9 cellular contexts compared by ENCODE assay signal in the genomic region with DNA sequence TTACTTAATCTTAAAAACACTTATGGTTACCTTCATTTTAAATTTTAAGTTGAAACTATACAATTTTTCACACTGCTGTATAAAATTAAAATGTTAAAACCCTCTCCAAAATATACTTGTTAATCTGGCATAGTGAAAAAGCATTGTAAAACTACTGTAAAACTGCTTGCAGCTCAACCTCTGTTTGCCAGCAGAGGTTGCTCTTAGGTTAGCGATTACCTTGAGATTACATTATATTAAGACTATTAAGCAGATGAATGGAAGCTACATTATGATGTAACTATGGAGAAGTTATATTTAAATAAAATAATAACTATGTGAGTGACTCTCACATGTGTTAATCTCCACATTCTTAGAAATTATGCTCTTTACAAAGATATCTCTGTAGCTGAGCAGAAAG.
A peak's percentile ranks its signal among the peaks of the same experiment; 100 is the strongest.
DNase-seq lines count a peak whose midpoint lies in the region; ATAC-seq and TF ChIP-seq lines count a peak whose summit lies in the region.
"Had no signal": no experiment of that assay in that cellular context is flagged by ENCODE, and none has a peak within 500 bp of the region (broad histone marks: within the 10 kb centered on the region; RNA-seq: fewer than 3 reads in every experiment).

No MANE protein-coding gene starts in this region.

- intact Hi-C loops in posterior vena cava (cut with DNase I), result no loop called here

- TF ChIP-seq EP300 in Ishikawa (IDR thresholded peaks at IDR 0.05; ENCODE audit: borderline replicate concordance), result no peak

- peak; percentile 16 for DNase-seq in DMS153 treated with DMSO at 0.1 percent for 48 hours (lab: John Stamatoyannopoulos, UW; ENCODE audit: unreplicated experiment)
- peak; percentile 56 for DNase-seq in amniotic epithelial cell (ENCODE audit: low read depth)
- DNase-seq in left lobe of liver (ENCODE audit: low spot score), result no peak
- no peak for DNase-seq in posterior vena cava (ENCODE audit: low spot score)
- no peak for DNase-seq in SW480 (ENCODE audit: low spot score)
- no peak for DNase-seq in activated T-cell treated with anti-CD3 and anti-CD28 coated beads, Interleukin-2, amount 50 U/mL, for 1 hour
- DNase-seq: adrenal gland; stimulated activated CD4-positive, alpha-beta T cell treated with anti-CD3 and anti-CD28 coated beads, Interleukin-4, amount 100 ng/mL, for 1 hour had no signal

- peak; percentile 66 for ATAC-seq in left lobe of liver

- TF ChIP-seq RAD21 in Ishikawa (IDR thresholded peaks at IDR 0.05; ENCODE audit: low read depth), result peak; percentile 50

TF ChIP-seq in Ishikawa, 13 proteins besides CTCF, POLR2A, EP300 and RAD21:
- TF ChIP-seq CREB1 (IDR thresholded peaks at IDR 0.05; ENCODE audit: low read depth) (no peak), EGR1 (IDR thresholded peaks at IDR 0.05) (no peak), TAF1 (IDR thresholded peaks at IDR 0.05; ENCODE audit: low read depth) (no peak), TEAD4 (IDR thresholded peaks at IDR 0.05) (no peak), TCF12 (IDR thresholded peaks at IDR 0.05; ENCODE audit: low read depth) (no peak), NFIC (IDR thresholded peaks at IDR 0.05) (no peak), CEBPB (IDR thresholded peaks at IDR 0.05) (no peak), YY1 (IDR thresholded peaks at IDR 0.05; ENCODE audit: low read depth) (no peak), ZBTB7A (IDR thresholded peaks at IDR 0.05; ENCODE audit: low read depth) (no peak), FOXM1 (IDR thresholded peaks at IDR 0.05; ENCODE audit: borderline replicate concordance, low read depth) (no peak)
- TF ChIP-seq, protein P1, sequence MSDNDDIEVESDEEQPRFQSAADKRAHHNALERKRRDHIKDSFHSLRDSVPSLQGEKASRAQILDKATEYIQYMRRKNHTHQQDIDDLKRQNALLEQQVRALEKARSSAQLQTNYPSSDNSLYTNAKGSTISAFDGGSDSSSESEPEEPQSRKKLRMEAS (IDR thresholded peaks at IDR 0.05), result no peak
- TF ChIP-seq, protein P2, sequence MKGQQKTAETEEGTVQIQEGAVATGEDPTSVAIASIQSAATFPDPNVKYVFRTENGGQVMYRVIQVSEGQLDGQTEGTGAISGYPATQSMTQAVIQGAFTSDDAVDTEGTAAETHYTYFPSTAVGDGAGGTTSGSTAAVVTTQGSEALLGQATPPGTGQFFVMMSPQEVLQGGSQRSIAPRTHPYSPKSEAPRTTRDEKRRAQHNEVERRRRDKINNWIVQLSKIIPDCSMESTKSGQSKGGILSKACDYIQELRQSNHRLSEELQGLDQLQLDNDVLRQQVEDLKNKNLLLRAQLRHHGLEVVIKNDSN (IDR thresholded peaks at IDR 0.05), result no peak
- TF ChIP-seq, protein P3, sequence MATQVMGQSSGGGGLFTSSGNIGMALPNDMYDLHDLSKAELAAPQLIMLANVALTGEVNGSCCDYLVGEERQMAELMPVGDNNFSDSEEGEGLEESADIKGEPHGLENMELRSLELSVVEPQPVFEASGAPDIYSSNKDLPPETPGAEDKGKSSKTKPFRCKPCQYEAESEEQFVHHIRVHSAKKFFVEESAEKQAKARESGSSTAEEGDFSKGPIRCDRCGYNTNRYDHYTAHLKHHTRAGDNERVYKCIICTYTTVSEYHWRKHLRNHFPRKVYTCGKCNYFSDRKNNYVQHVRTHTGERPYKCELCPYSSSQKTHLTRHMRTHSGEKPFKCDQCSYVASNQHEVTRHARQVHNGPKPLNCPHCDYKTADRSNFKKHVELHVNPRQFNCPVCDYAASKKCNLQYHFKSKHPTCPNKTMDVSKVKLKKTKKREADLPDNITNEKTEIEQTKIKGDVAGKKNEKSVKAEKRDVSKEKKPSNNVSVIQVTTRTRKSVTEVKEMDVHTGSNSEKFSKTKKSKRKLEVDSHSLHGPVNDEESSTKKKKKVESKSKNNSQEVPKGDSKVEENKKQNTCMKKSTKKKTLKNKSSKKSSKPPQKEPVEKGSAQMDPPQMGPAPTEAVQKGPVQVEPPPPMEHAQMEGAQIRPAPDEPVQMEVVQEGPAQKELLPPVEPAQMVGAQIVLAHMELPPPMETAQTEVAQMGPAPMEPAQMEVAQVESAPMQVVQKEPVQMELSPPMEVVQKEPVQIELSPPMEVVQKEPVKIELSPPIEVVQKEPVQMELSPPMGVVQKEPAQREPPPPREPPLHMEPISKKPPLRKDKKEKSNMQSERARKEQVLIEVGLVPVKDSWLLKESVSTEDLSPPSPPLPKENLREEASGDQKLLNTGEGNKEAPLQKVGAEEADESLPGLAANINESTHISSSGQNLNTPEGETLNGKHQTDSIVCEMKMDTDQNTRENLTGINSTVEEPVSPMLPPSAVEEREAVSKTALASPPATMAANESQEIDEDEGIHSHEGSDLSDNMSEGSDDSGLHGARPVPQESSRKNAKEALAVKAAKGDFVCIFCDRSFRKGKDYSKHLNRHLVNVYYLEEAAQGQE (IDR thresholded peaks at IDR 0.05; ENCODE audit: low read depth), result no peak

Comparison
In these comparisons a context has a peak if more than half of its experiments do, and no peak if none do; other contexts are left out.
1. DNase-seq: peak in DMS153 treated with DMSO at 0.1 percent for 48 hours (single experiment) and amniotic epithelial cell (single experiment); none in left lobe of liver (single experiment), posterior vena cava (single experiment), SW480 (single experiment) and activated T-cell treated with anti-CD3 and anti-CD28 coated beads, Interleukin-2, amount 50 U/mL, for 1 hour (single experiment).